Comparison of ENCODE assay signal across 19 cellular contexts in the genomic region with DNA sequence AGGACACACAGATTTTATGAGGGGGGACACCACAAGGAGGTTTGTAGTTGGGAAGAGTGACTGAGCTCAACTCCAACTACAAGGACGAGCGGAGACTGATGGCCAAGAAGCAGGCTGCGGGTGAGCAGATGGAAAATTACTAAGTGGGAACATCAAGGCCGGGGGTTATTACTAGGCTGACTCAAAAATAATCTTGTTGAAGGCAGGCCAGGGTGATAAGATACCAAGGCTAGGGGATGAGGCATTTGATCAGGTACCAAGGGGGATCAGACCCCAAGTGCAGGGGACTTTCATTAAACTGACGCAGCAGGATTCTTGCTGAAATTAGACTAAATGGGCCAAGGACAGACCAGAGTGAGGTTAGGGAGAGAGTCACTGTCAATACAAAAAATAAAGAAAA.
"Had no signal": no experiment of that assay in that cellular context is flagged by ENCODE, and none has a peak within 500 bp of the region (broad histone marks: within the 10 kb centered on the region; RNA-seq: fewer than 3 reads in every experiment).

No MANE protein-coding gene starts in this region.

- H3K4me3 Mint-ChIP-seq: endodermal cell; naive thymus-derived CD8-positive, alpha-beta T cell; stimulated activated naive B cell treated with anti-CD40 and anti-IgM and Interleukin-4, amounts not matched to agents 10 μg/mL and 1 μg/mL and 100 μg/mL, for 72 hours; stimulated activated naive CD8-positive, alpha-beta T cell treated with anti-CD3 and anti-CD28 coated beads, Interleukin-15, amount 100 ng/mL, for 72 hours had no signal

- H3K4me1 ChIP-seq: psoas muscle, right lobe of liver, testis had no signal

- H3K4me1 Mint-ChIP-seq: endodermal cell; naive thymus-derived CD8-positive, alpha-beta T cell; stimulated activated naive B cell treated with anti-CD40 and anti-IgM and Interleukin-4, amounts not matched to agents 10 μg/mL and 1 μg/mL and 100 μg/mL, for 72 hours; stimulated activated naive CD8-positive, alpha-beta T cell treated with anti-CD3 and anti-CD28 coated beads, Interleukin-15, amount 100 ng/mL, for 72 hours had no signal

- H3K36me3 ChIP-seq: heart left ventricle, right lobe of liver, tibial nerve had no signal

- H3K36me3 Mint-ChIP-seq: naive thymus-derived CD8-positive, alpha-beta T cell; stimulated activated naive B cell treated with anti-CD40 and anti-IgM and Interleukin-4, amounts not matched to agents 10 μg/mL and 1 μg/mL and 100 μg/mL, for 72 hours had no signal

- H3K27ac ChIP-seq: psoas muscle, right lobe of liver, testis had no signal

- H3K27ac Mint-ChIP-seq: endodermal cell; naive thymus-derived CD8-positive, alpha-beta T cell; stimulated activated naive B cell treated with anti-CD40 and anti-IgM and Interleukin-4, amounts not matched to agents 10 μg/mL and 1 μg/mL and 100 μg/mL, for 72 hours; stimulated activated naive CD8-positive, alpha-beta T cell treated with anti-CD3 and anti-CD28 coated beads, Interleukin-15, amount 100 ng/mL, for 72 hours had no signal

- H3K4me3 ChIP-seq: mucosa of descending colon, psoas muscle, right lobe of liver, testis, tibial nerve had no signal

- H3K9me3 ChIP-seq: heart left ventricle, mucosa of descending colon, psoas muscle, right lobe of liver, testis, tibial nerve had no signal

- ATAC-seq: heart left ventricle; mucosa of descending colon; naive thymus-derived CD8-positive, alpha-beta T cell; psoas muscle; right lobe of liver; stimulated activated naive B cell treated with anti-CD40 and anti-IgM and Interleukin-4, amounts not matched to agents 10 μg/mL and 1 μg/mL and 100 μg/mL, for 72 hours; stimulated activated naive CD8-positive, alpha-beta T cell treated with anti-CD3 and anti-CD28 coated beads, Interleukin-15, amount 100 ng/mL, for 72 hours had no signal

- DNase-seq: effector CD4-positive, alpha-beta T cell; endodermal cell; erythroblast; foreskin melanocyte; heart left ventricle; hippocampal formation; kidney glomerular epithelial cell; mucosa of descending colon; naive thymus-derived CD8-positive, alpha-beta T cell; occipital lobe; psoas muscle; retina; right lobe of liver; stimulated activated CD4-positive, alpha-beta T cell treated with anti-CD3 and anti-CD28 coated beads, Interleukin-2, amount 100 ng/mL, for 24 hours; stimulated activated CD4-positive, alpha-beta T cell treated with anti-CD3 and anti-CD28 coated beads, Interleukin-4, amount 100 ng/mL, for 4 hours; stimulated activated naive B cell treated with anti-CD40 and anti-IgM and Interleukin-4, amounts not matched to agents 10 μg/mL and 1 μg/mL and 100 μg/mL, for 72 hours; stimulated activated naive CD8-positive, alpha-beta T cell treated with anti-CD3 and anti-CD28 coated beads, Interleukin-15, amount 100 ng/mL, for 72 hours; testis had no signal

- H3K9me3 Mint-ChIP-seq: endodermal cell; stimulated activated naive B cell treated with anti-CD40 and anti-IgM and Interleukin-4, amounts not matched to agents 10 μg/mL and 1 μg/mL and 100 μg/mL, for 72 hours; stimulated activated naive CD8-positive, alpha-beta T cell treated with anti-CD3 and anti-CD28 coated beads, Interleukin-15, amount 100 ng/mL, for 72 hours had no signal

- H3K27me3 ChIP-seq: heart left ventricle, right lobe of liver, testis, tibial nerve had no signal
